1 cellular context compared by ENCODE assay signal in genomic region chr5:43120720-43121564, GRCh38.
A peak's percentile ranks its signal among the peaks of the same experiment; 100 is the strongest.
TF ChIP-seq lines count a peak whose summit lies in the region.

ZNF131 (plus strand) TSS chr5:43120914; CDS start chr5:43122054, 1,140 bp downstream.

TF ChIP-seq in K562, 482 proteins besides CTCF, POLR2A, EP300 and RAD21 (continued from another document and continues in another):
- TF ChIP-seq ZNF707 (CRISPR knock-in tag; conservative IDR thresholded peaks at IDR 0.05) (no peak), ZNF212 (CRISPR knock-in tag; IDR thresholded peaks at IDR 0.05) (no peak), MXI1 (IDR thresholded peaks at IDR 0.05; ENCODE audit: low read depth, low read length) (0 out of 2 replicates have a peak, but pooled peaks have one; percentile 46), GMEB1 (CRISPR knock-in tag; IDR thresholded peaks at IDR 0.05) (peak; percentile 98), COPS2 (conservative IDR thresholded peaks at IDR 0.05) (no peak), CCNT2 (IDR thresholded peaks at IDR 0.05; ENCODE audit: borderline replicate concordance, extremely low read depth, insufficient read length, low read depth, low read length) (peak; percentile 93), NFYB (IDR thresholded peaks at IDR 0.05; ENCODE audit: extremely low read depth, insufficient read length) (no peak), TCF7 (IDR thresholded peaks at IDR 0.05; ENCODE audit: borderline replicate concordance) (no peak; the same call in 1 of the 2 replicates), HCFC1 (IDR thresholded peaks at IDR 0.05; ENCODE audit: low read depth, low read length) (peak; percentile 67), ZNF253 (CRISPR knock-in tag; conservative IDR thresholded peaks at IDR 0.05) (no peak), ZC3H8 (IDR thresholded peaks at IDR 0.05) (no peak), HNRNPUL1 (IDR thresholded peaks at IDR 0.05; ENCODE audit: low read length) (no peak), ZNF146 (CRISPR knock-in tag; IDR thresholded peaks at IDR 0.05; ENCODE audit: unreplicated experiment) (no peak), ZBTB26 (CRISPR knock-in tag; IDR thresholded peaks at IDR 0.05) (no peak), ZNF354B (CRISPR knock-in tag; IDR thresholded peaks at IDR 0.05) (no peak), JUNB (CRISPR knock-in tag; conservative IDR thresholded peaks at IDR 0.05) (no peak), PHTF2 (CRISPR knock-in tag; IDR thresholded peaks at IDR 0.05) (no peak), ZNF740 (CRISPR knock-in tag; IDR thresholded peaks at IDR 0.05) (no peak; the same call in 1 of the 2 replicates), ZNF740 (tag; IDR thresholded peaks at IDR 0.05) (no peak; a peak in 1 of 4 replicates), E4F1 (CRISPR knock-in tag; IDR thresholded peaks at IDR 0.05; ENCODE audit: borderline replicate concordance) (no peak), XRCC3 (IDR thresholded peaks at IDR 0.05) (no peak), MEF2A (IDR thresholded peaks at IDR 0.05; ENCODE audit: control insufficient read depth, low read depth, low read length) (no peak), CC2D1A (IDR thresholded peaks at IDR 0.05) (no peak; the same call in 1 of the 2 replicates), KAT7 (CRISPR knock-in tag; IDR thresholded peaks at IDR 0.05; ENCODE audit: borderline replicate concordance) (peak; percentile 13; the same call in 1 of the 2 replicates), ZNF239 (CRISPR knock-in tag; IDR thresholded peaks at IDR 0.05) (peak; percentile 50), HBP1 (CRISPR knock-in tag; IDR thresholded peaks at IDR 0.05) (no peak), TEAD1 (CRISPR knock-in tag; IDR thresholded peaks at IDR 0.05) (peak; percentile 81 to 97; a peak in 3 of 4 replicates), PATZ1 (CRISPR knock-in tag; IDR thresholded peaks at IDR 0.05; ENCODE audit: borderline replicate concordance) (no peak), POU5F1 (IDR thresholded peaks at IDR 0.05; ENCODE audit: borderline replicate concordance, low read depth, low read length, partially characterized antibody) (no peak), ARID2 (IDR thresholded peaks at IDR 0.05) (no peak), RBM17 (IDR thresholded peaks at IDR 0.05; ENCODE audit: borderline replicate concordance, low read depth, low read length) (no peak), MTF1 (CRISPR knock-in tag; IDR thresholded peaks at IDR 0.05; ENCODE audit: borderline replicate concordance) (no peak), ZNF444 (CRISPR knock-in tag; IDR thresholded peaks at IDR 0.05) (no peak; the same call in 1 of the 2 replicates), PHF21A (IDR thresholded peaks at IDR 0.05; ENCODE audit: borderline replicate concordance, low read depth) (no peak), SNAPC5 (CRISPR knock-in tag; IDR thresholded peaks at IDR 0.05) (no peak), HIVEP1 (CRISPR knock-in tag; IDR thresholded peaks at IDR 0.05) (no peak; the same call in 1 of the 2 replicates), ELK3 (CRISPR knock-in tag; IDR thresholded peaks at IDR 0.05) (no peak), SRF (CRISPR knock-in tag; IDR thresholded peaks at IDR 0.05) (no peak; a peak in 3 of 4 replicates), ZNF586 (CRISPR knock-in tag; conservative IDR thresholded peaks at IDR 0.05) (no peak), ZNF24 (IDR thresholded peaks at IDR 0.05) (peak; percentile 66; the same call in 1 of the 2 replicates), C11orf30 (IDR thresholded peaks at IDR 0.05; ENCODE audit: low read depth) (no peak; the same call in 1 of the 2 replicates), PBX2 (CRISPR knock-in tag; IDR thresholded peaks at IDR 0.05; ENCODE audit: low read depth) (no peak), PBX2 (tag; conservative IDR thresholded peaks at IDR 0.05; ENCODE audit: low read depth) (no peak), USF1 (CRISPR knock-in tag; IDR thresholded peaks at IDR 0.05) (peak; percentile 89), SRSF7 (optimal IDR thresholded peaks at IDR 0.05; ENCODE audit: low read depth, low read length) (no peak), STAT5B (CRISPR knock-in tag; IDR thresholded peaks at IDR 0.05) (no peak), ZNF197 (CRISPR knock-in tag; IDR thresholded peaks at IDR 0.05; ENCODE audit: low read depth) (peak; percentile 53; the same call in 1 of the 2 replicates), VEZF1 (CRISPR knock-in tag; IDR thresholded peaks at IDR 0.05) (peak; percentile 93), MCM2 (IDR thresholded peaks at IDR 0.05; ENCODE audit: low read depth) (no peak), ESRRB (CRISPR knock-in tag; IDR thresholded peaks at IDR 0.05; ENCODE audit: borderline replicate concordance) (no peak), SETDB1 (IDR thresholded peaks at IDR 0.05; ENCODE audit: low read length) (no peak), SUPT5H (IDR thresholded peaks at IDR 0.05) (peak; percentile 91), OTX1 (CRISPR knock-in tag; IDR thresholded peaks at IDR 0.05) (peak; percentile 6; the same call in 1 of the 2 replicates), MTA3 (IDR thresholded peaks at IDR 0.05; ENCODE audit: borderline replicate concordance) (no peak; the same call in none of the 2 replicates)
